Comparison of ENCODE assay signal across 8 cellular contexts in genomic region chr4:23717528-23718248, GRCh38.
DNase-seq lines count a peak whose midpoint lies in the region; ATAC-seq and TF ChIP-seq lines count a peak whose summit lies in the region.

No MANE protein-coding gene starts in this region.

- no peaks in the 10 kb centered on the region for H3K9me3 Mint-ChIP-seq in CD4-positive, alpha-beta T cell

- CTCF ChIA-PET in OCI-LY7 (lab: Charles Lee; ENCODE audit: unreplicated experiment), result interaction anchor here (0.5 kb wide), 1 partner anchor 869 kb away, joined by 3 read pairs; no protein-coding TSS in a partner anchor
- CTCF ChIA-PET in CD4-positive, alpha-beta T cell (lab: Charles Lee), result no interaction called here

- no peaks in the 10 kb centered on the region for H3K36me3 Mint-ChIP-seq in CD4-positive, alpha-beta T cell (ENCODE audit: low read depth)

- no peaks in the 10 kb centered on the region for H3K79me2 ChIP-seq in OCI-LY7 (ENCODE audit: insufficient read depth, low read depth, low read length)

- POLR2A ChIA-PET in OCI-LY7 (lab: Charles Lee), result interaction anchor here (0.6 kb wide), 1 partner anchor 16 kb away, joined by 3 read pairs; no protein-coding TSS in a partner anchor
- POLR2A ChIA-PET in CD4-positive, alpha-beta T cell (lab: Charles Lee), result no interaction called here

- H3K4me3 Mint-ChIP-seq in CD4-positive, alpha-beta T cell, result no peak overlapping the region

- no peaks in the 10 kb centered on the region for H3K9me2 ChIP-seq in OCI-LY7 (ENCODE audit: insufficient read depth, low read length)

- no peaks in the 10 kb centered on the region for H3K4me1 Mint-ChIP-seq in CD4-positive, alpha-beta T cell (ENCODE audit: low read depth)

- H3K4me2 ChIP-seq in OCI-LY7 (ENCODE audit: low read length), result no peak overlapping the region

- peak; percentile 26 for DNase-seq in 8988T
- no peak for DNase-seq in GM12864 (ENCODE audit: low read depth)
- DNase-seq in OCI-LY7 (ENCODE audit: low spot score), result peak; percentile 39
- peak; percentile 19 for DNase-seq in fibroblast of villous mesenchyme (ENCODE audit: low read depth)
- no peak for DNase-seq in CD4-positive, alpha-beta T cell

- no peaks in the 10 kb centered on the region for H3K27me3 ChIP-seq in CD4-positive, alpha-beta T cell (ENCODE audit: control insufficient read depth, insufficient read depth, low read length)

- no peaks in the 10 kb centered on the region for H3K27me3 Mint-ChIP-seq in CD4-positive, alpha-beta T cell

- ATAC-seq in GM18505 (IDR thresholded peaks at IDR 0.05; ENCODE audit: unreplicated experiment), result no peak
- no peak for ATAC-seq in CD4-positive, alpha-beta T cell (ENCODE audit: poor library complexity)
- no peak for ATAC-seq in HG03439 (IDR thresholded peaks at IDR 0.05; ENCODE audit: unreplicated experiment)
- ATAC-seq in HG03354 (IDR thresholded peaks at IDR 0.05; ENCODE audit: poor library complexity, severe bottlenecking, unreplicated experiment), result no peak

- intact Hi-C loops in OCI-LY7 (cut with micrococcal nuclease; ENCODE audit: unreplicated experiment), result no loop called here
- intact Hi-C loops in CD4-positive, alpha-beta T cell (cut with DNase I, micrococcal nuclease), result no loop called here

- H3K36me3 ChIP-seq in OCI-LY7 (ENCODE audit: insufficient read depth, low read length), result no peaks in the 10 kb centered on the region

- H3K9me3 ChIP-seq in OCI-LY7 (ENCODE audit: low read length), result no peaks in the 10 kb centered on the region
- H3K9me3 ChIP-seq in CD4-positive, alpha-beta T cell (ENCODE audit: control insufficient read depth, low read length), result no peaks in the 10 kb centered on the region

- H3K27ac Mint-ChIP-seq in CD4-positive, alpha-beta T cell, result no peak overlapping the region

- no peaks in the 10 kb centered on the region for H4K20me1 ChIP-seq in OCI-LY7 (ENCODE audit: insufficient read depth, low read length)

- TF ChIP-seq CTCF in GM12864 (IDR thresholded peaks at IDR 0.05; ENCODE audit: low read depth, low read length, missing control alignments), result peak; percentile 24
- TF ChIP-seq CTCF in OCI-LY7 (conservative IDR thresholded peaks at IDR 0.05; ENCODE audit: low read length), result peak; percentile 73
- TF ChIP-seq CTCF in fibroblast of villous mesenchyme (IDR thresholded peaks at IDR 0.05; ENCODE audit: insufficient read depth, low read depth, low read length), result peak; percentile 36
- no peak for TF ChIP-seq CTCF in CD4-positive, alpha-beta T cell (IDR thresholded peaks at IDR 0.05)

- no TSS peak for BruUV-seq in OCI-LY7 (replicated peaks; lab: Mats Ljungman, UMichigan)

- H3K27ac ChIP-seq in OCI-LY7 (ENCODE audit: low read depth, low read length, poor library complexity, severe bottlenecking), result no peak overlapping the region
- no peak overlapping the region for H3K27ac ChIP-seq in CD4-positive, alpha-beta T cell (ENCODE audit: low read depth, low read length)

- no peak overlapping the region for H3K4me3 ChIP-seq in GM12864 (ENCODE audit: low read depth, low read length)
- H3K4me3 ChIP-seq in OCI-LY7 (ENCODE audit: low read depth, low read length, poor library complexity, severe bottlenecking), result no peak overlapping the region
- H3K4me3 ChIP-seq in fibroblast of villous mesenchyme (ENCODE audit: low read depth, low read length), result no peak overlapping the region

- H3K4me1 ChIP-seq in OCI-LY7 (ENCODE audit: insufficient read depth, low read length, poor library complexity, severe bottlenecking), result no peaks in the 10 kb centered on the region

- H2AFZ ChIP-seq in OCI-LY7 (ENCODE audit: low read length), result peak overlapping the region; percentile 44; the same call in 1 of the 2 replicates

- TF ChIP-seq POLR2A in GM18505 (IDR thresholded peaks at IDR 0.05; ENCODE audit: borderline replicate concordance, extremely low read depth, insufficient read depth, insufficient read length), result no peak

Comparison
In these comparisons a context has a peak if more than half of its experiments do, and no peak if none do; other contexts are left out.
1. DNase-seq: peak in 8988T (single experiment), OCI-LY7 (single experiment) and fibroblast of villous mesenchyme (single experiment); none in GM12864 (single experiment) and CD4-positive, alpha-beta T cell (0 of 10).